In the genomic region with DNA sequence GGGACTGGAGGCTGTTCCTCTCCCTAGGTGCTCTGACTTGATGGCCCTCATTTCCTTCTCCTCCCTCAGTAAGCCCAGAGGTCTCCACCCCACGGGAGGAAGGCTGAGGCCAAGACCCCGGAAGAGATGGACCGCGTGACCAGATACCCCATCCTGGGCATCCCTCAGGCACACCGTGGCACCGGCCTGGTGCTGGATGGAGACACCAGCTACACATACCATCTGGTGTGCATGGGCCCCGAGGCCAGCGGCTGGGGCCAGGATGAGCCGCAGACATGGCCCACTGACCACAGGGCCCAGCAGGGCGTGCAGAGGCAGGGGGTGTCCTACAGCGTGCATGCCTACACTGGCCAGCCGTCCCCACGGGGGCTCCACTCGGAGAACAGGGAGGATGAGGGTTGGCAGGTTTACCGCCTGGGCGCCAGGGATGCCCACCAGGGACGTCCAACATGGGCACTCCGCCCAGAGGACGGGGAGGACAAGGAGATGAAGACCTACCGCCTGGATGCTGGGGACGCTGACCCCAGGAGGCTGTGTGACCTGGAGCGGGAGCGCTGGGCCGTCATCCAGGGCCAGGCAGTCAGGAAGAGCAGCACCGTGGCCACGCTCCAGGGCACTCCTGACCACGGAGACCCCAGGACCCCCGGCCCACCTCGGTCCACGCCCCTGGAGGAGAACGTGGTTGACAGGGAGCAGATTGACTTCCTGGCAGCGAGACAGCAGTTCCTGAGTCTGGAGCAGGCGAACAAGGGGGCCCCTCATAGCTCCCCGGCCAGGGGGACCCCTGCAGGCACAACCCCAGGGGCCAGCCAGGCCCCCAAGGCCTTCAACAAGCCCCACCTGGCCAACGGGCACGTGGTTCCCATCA, we compare ENCODE assay signal across 17 cellular contexts. TPM values are rescaled to one million over a fixed set of nuclear protein-coding genes. Genes with fewer than 3 reads are reported as not detected.
DNase-seq lines count a peak whose midpoint lies in the region; ATAC-seq, FAIRE-seq and TF ChIP-seq lines count a peak whose summit lies in the region.
"Had no signal": no experiment of that assay in that cellular context is flagged by ENCODE, and none has a peak within 500 bp of the region (broad histone marks: within the 10 kb centered on the region; RNA-seq: fewer than 3 reads in every experiment).

No MANE protein-coding gene starts in this region.

- no peak overlapping the region for H3K27ac ChIP-seq in HCT116 (ENCODE audit: low read depth, low read length)
- H3K27ac ChIP-seq in H1 (ENCODE audit: low read depth, low read length): no peak overlapping the region
- H3K27ac ChIP-seq: 22Rv1, BLaER1 had no signal

- H3K79me1 ChIP-seq in H1 (ENCODE audit: low read depth, low read length): no peaks in the 10 kb centered on the region

- no peak for FAIRE-seq in H1 (lab: Jason Lieb, UNC)
- FAIRE-seq: A549, GM19239 had no signal

- H3K9me2 ChIP-seq in HCT116 (ENCODE audit: insufficient read depth): no peaks in the 10 kb centered on the region

- H2AFZ ChIP-seq in HCT116 (ENCODE audit: low read depth, low read length, poor library complexity, severe bottlenecking) (no peak overlapping the region), H1 (ENCODE audit: low read length) (no peak overlapping the region)

- H2BK20ac ChIP-seq in H1 (ENCODE audit: low read length): no peak overlapping the region

- peak overlapping the region; percentile 5; the same call in 1 of the 2 replicates for H4K8ac ChIP-seq in H1 (ENCODE audit: extremely low read depth, insufficient read depth, low read length)

- H3K4me2 ChIP-seq in HCT116 (ENCODE audit: low read length): no peak overlapping the region
- H3K4me2 ChIP-seq in H1 (ENCODE audit: insufficient read depth in 1 of 2, low read depth in 2 of 2, low read length in 2 of 2): no peak overlapping the region
- H3K4me2 ChIP-seq: A549, BLaER1 had no signal

- no peak overlapping the region for H4K91ac ChIP-seq in H1 (replicated peaks; ENCODE audit: insufficient read length, low read length)

- peaks cover 19 to 26% of the 10 kb centered on the region in 2 experiments for H3K4me1 ChIP-seq in HCT116 (ENCODE audit: control insufficient read depth in 1 of 2, insufficient read depth in 2 of 2, low read length in 2 of 2)
- no peaks in the 10 kb centered on the region for H3K4me1 ChIP-seq in H1 (replicated peaks in 1 of 4; ENCODE audit: control insufficient read depth in 3 of 4, insufficient read depth in 4 of 4, low read length in 3 of 4)

- H3K18ac ChIP-seq in H1 (ENCODE audit: extremely low read depth, low read length): no peak overlapping the region

- no peak overlapping the region for H2AK5ac ChIP-seq in H1 (ENCODE audit: low read depth, low read length)

- CTCF ChIA-PET in activated CD8-positive, alpha-beta T cell treated with anti-CD3 and anti-CD28 coated beads, Interleukin-2, amount 10 ng/mL, durations not matched to agents 7 days and 5 days (lab: Charles Lee): no interaction called here
- CTCF ChIA-PET in activated CD8-positive, alpha-beta T cell treated with anti-CD3 and anti-CD28 coated beads for 36 hours (lab: Charles Lee): no interaction called here
- CTCF ChIA-PET in HCT116 (lab: Charles Lee) (no interaction called here), H1 (lab: Charles Lee; ENCODE audit: partially characterized antibody) (no interaction called here)

- no peak for TF ChIP-seq CTCF in activated CD8-positive, alpha-beta T cell treated with anti-CD3 and anti-CD28 coated beads for 36 hours (IDR thresholded peaks at IDR 0.05)
- TF ChIP-seq CTCF in HCT116 (IDR thresholded peaks at IDR 0.05 in 2 of 3, conservative IDR thresholded peaks at IDR 0.05 in 1 of 3; ENCODE audit: borderline replicate concordance in 1 of 3, insufficient read depth in 1 of 3, low read depth in 2 of 3, low read length in 2 of 3) (no peak), H1 (IDR thresholded peaks at IDR 0.05; ENCODE audit: control extremely low read depth in 1 of 3, insufficient read depth in 1 of 3, low read depth in 1 of 3, low read length in 3 of 3) (no peak)

- no peak overlapping the region for H3K4ac ChIP-seq in H1 (replicated peaks; ENCODE audit: insufficient read length, low read depth, low read length)

- H2BK12ac ChIP-seq in H1 (ENCODE audit: low read depth, low read length): no peak overlapping the region

- H3K79me2 ChIP-seq in HCT116 (ENCODE audit: insufficient read depth, low read length): peaks cover 39% of the 10 kb centered on the region
- no peaks in the 10 kb centered on the region for H3K79me2 ChIP-seq in H1 (ENCODE audit: control insufficient read depth in 1 of 2, insufficient read depth in 2 of 2, low read length in 2 of 2)

- intact Hi-C loops in activated CD8-positive, alpha-beta T cell treated with anti-CD3 and anti-CD28 coated beads for 36 hours (cut with micrococcal nuclease): no loop called here
- intact Hi-C loops in HCT116 (cut with micrococcal nuclease): no loop called here

- H3K27me3 ChIP-seq in HCT116 (ENCODE audit: insufficient read depth, low read length): no peaks in the 10 kb centered on the region
- no peaks in the 10 kb centered on the region for H3K27me3 ChIP-seq in H1 (replicated peaks in 1 of 4; ENCODE audit: control insufficient read depth in 3 of 4, extremely low read depth in 1 of 4, insufficient read depth in 3 of 4, low read length in 3 of 4)
- H3K27me3 ChIP-seq: BLaER1 had no signal

- no peak overlapping the region for H4K5ac ChIP-seq in H1 (ENCODE audit: insufficient read length, low read depth, low read length)

- H3K4me1 Mint-ChIP-seq in activated CD8-positive, alpha-beta T cell treated with anti-CD3 and anti-CD28 coated beads, Interleukin-2, amount 10 ng/mL, durations not matched to agents 7 days and 5 days (ENCODE audit: low read depth): no peaks in the 10 kb centered on the region
- H3K4me1 Mint-ChIP-seq in activated CD8-positive, alpha-beta T cell treated with anti-CD3 and anti-CD28 coated beads for 36 hours (ENCODE audit: low read depth): no peaks in the 10 kb centered on the region
- H3K4me1 Mint-ChIP-seq: CD4-positive, alpha-beta memory T cell had no signal

- no peak for DNase-seq in activated CD8-positive, alpha-beta T cell treated with anti-CD3 and anti-CD28 coated beads, Interleukin-2, amount 10 ng/mL, durations not matched to agents 7 days and 5 days
- no peak for DNase-seq in activated CD8-positive, alpha-beta T cell treated with anti-CD3 and anti-CD28 coated beads for 36 hours
- DNase-seq in HCT116 (ENCODE audit: low read depth, low spot score) (no peak), H1 (ENCODE audit: low read depth in 1 of 2, low spot score in 2 of 2) (no peak), HT-29 (ENCODE audit: low spot score) (no peak), D341Med (ENCODE audit: low spot score) (no peak)
- DNase-seq: CD4-positive, alpha-beta memory T cell; DMS79 treated with DMSO at 0.1 percent for 48 hours; GF-D8; KG1 had no signal

- no peak overlapping the region for H3K23ac ChIP-seq in H1 (ENCODE audit: insufficient read length)

- RAD21 ChIA-PET in HCT116 (lab: Charles Lee; ENCODE audit: low non-redundant PET in 1 of 2, low total read pairs in 2 of 2, uncharacterized antibody in 2 of 2, unreplicated experiment in 2 of 2): no interaction called here

- no peak overlapping the region for H2BK15ac ChIP-seq in H1 (ENCODE audit: low read length)

- H3K9me3 ChIP-seq in HCT116 (ENCODE audit: control insufficient read depth in 1 of 2, insufficient read depth in 1 of 2, low read depth in 1 of 2, low read length in 2 of 2) (peaks cover 0 to 4% of the 10 kb centered on the region in 2 experiments; a peak in 1 of 4 replicates), H1 (ENCODE audit: insufficient read depth in 2 of 2, low read depth in 1 of 2, low read length in 1 of 2) (peaks cover 2 to 21% of the 10 kb centered on the region in 2 experiments; a peak in 1 of 4 replicates)

- no peak overlapping the region for H2BK5ac ChIP-seq in H1 (ENCODE audit: low read depth, low read length)

- H3K4me3 ChIP-seq in HCT116 (replicated peaks in 1 of 2; ENCODE audit: low read depth in 1 of 2, low read length in 2 of 2): no peak overlapping the region
- H3K4me3 ChIP-seq in H1 (ENCODE audit: extremely low read depth in 1 of 4, insufficient read depth in 2 of 4, low read depth in 3 of 4, low read length in 4 of 4): no peak overlapping the region
- H3K4me3 ChIP-seq: A549, BLaER1 had no signal

- TF ChIP-seq RAD21 in HCT116 (IDR thresholded peaks at IDR 0.05; ENCODE audit: low read depth): no peak
- no peak for TF ChIP-seq RAD21 in H1 (IDR thresholded peaks at IDR 0.05 in 1 of 2, conservative IDR thresholded peaks at IDR 0.05 in 1 of 2; ENCODE audit: low read depth in 2 of 2, low read length in 2 of 2)

- peaks cover 2% of the 10 kb centered on the region for H3K36me3 Mint-ChIP-seq in activated CD8-positive, alpha-beta T cell treated with anti-CD3 and anti-CD28 coated beads, Interleukin-2, amount 10 ng/mL, durations not matched to agents 7 days and 5 days (ENCODE audit: low read depth)
- H3K36me3 Mint-ChIP-seq in activated CD8-positive, alpha-beta T cell treated with anti-CD3 and anti-CD28 coated beads for 36 hours (ENCODE audit: low read depth): no peaks in the 10 kb centered on the region

- no peak overlapping the region for H2BK120ac ChIP-seq in H1 (replicated peaks; ENCODE audit: low read depth, low read length)

- H3K27ac Mint-ChIP-seq in activated CD8-positive, alpha-beta T cell treated with anti-CD3 and anti-CD28 coated beads, Interleukin-2, amount 10 ng/mL, durations not matched to agents 7 days and 5 days: no peak overlapping the region
- H3K27ac Mint-ChIP-seq in activated CD8-positive, alpha-beta T cell treated with anti-CD3 and anti-CD28 coated beads for 36 hours: no peak overlapping the region
- H3K27ac Mint-ChIP-seq: CD14-positive monocyte; CD4-positive, alpha-beta memory T cell had no signal

- no peak overlapping the region for H3K56ac ChIP-seq in H1 (replicated peaks; ENCODE audit: insufficient read length, low read depth, low read length)

- H3K27me3 Mint-ChIP-seq in activated CD8-positive, alpha-beta T cell treated with anti-CD3 and anti-CD28 coated beads, Interleukin-2, amount 10 ng/mL, durations not matched to agents 7 days and 5 days (ENCODE audit: low read depth): no peaks in the 10 kb centered on the region
- H3K27me3 Mint-ChIP-seq in activated CD8-positive, alpha-beta T cell treated with anti-CD3 and anti-CD28 coated beads for 36 hours: peaks cover 2% of the 10 kb centered on the region

- H3K23me2 ChIP-seq in H1 (ENCODE audit: low read depth, low read length): no peaks in the 10 kb centered on the region

- H3K9ac ChIP-seq in HCT116 (ENCODE audit: low read length) (no peak overlapping the region), H1 (replicated peaks in 1 of 4; ENCODE audit: extremely low read depth in 1 of 4, low read depth in 3 of 4, low read length in 3 of 4) (no peak overlapping the region)
- H3K9ac ChIP-seq: BLaER1 had no signal

- no peak overlapping the region for H3K4me3 Mint-ChIP-seq in activated CD8-positive, alpha-beta T cell treated with anti-CD3 and anti-CD28 coated beads, Interleukin-2, amount 10 ng/mL, durations not matched to agents 7 days and 5 days
- no peak overlapping the region for H3K4me3 Mint-ChIP-seq in activated CD8-positive, alpha-beta T cell treated with anti-CD3 and anti-CD28 coated beads for 36 hours
- H3K4me3 Mint-ChIP-seq: CD14-positive monocyte; CD4-positive, alpha-beta memory T cell had no signal

- H3K36me3 ChIP-seq in HCT116 (ENCODE audit: control insufficient read depth in 1 of 2, insufficient read depth in 2 of 2, low read length in 2 of 2) (peaks cover 3 to 39% of the 10 kb centered on the region in 2 experiments; a peak in 3 of 4 replicates), H1 (ENCODE audit: control insufficient read depth in 2 of 4, insufficient read depth in 4 of 4, low read length in 3 of 4) (no peaks in the 10 kb centered on the region)
- H3K36me3 ChIP-seq: BLaER1 had no signal

- peak; percentile 23 for ATAC-seq in activated CD8-positive, alpha-beta T cell treated with anti-CD3 and anti-CD28 coated beads, Interleukin-2, amount 10 ng/mL, durations not matched to agents 7 days and 5 days
- no peak for ATAC-seq in activated CD8-positive, alpha-beta T cell treated with anti-CD3 and anti-CD28 coated beads for 36 hours
- ATAC-seq in HCT116 (no peak), GM18868 (IDR thresholded peaks at IDR 0.05; ENCODE audit: unreplicated experiment) (no peak)
- ATAC-seq: A549 had no signal

- POLR2A ChIA-PET in activated CD8-positive, alpha-beta T cell treated with anti-CD3 and anti-CD28 coated beads, Interleukin-2, amount 10 ng/mL, durations not matched to agents 7 days and 5 days (lab: Charles Lee): no interaction called here
- POLR2A ChIA-PET in activated CD8-positive, alpha-beta T cell treated with anti-CD3 and anti-CD28 coated beads for 36 hours (lab: Charles Lee): no interaction called here
- POLR2A ChIA-PET in HCT116 (lab: Charles Lee): no interaction called here
- POLR2A ChIA-PET in H1 (lab: Charles Lee; ENCODE audit: partially characterized antibody): interaction anchor here (1.0 to 1.7 kb wide), 3 partner anchors 13 to 42 kb away, joined by 3 to 6 read pairs (median 3); no protein-coding TSS in a partner anchor

- no peak overlapping the region for H3K14ac ChIP-seq in H1 (ENCODE audit: insufficient read length)

- no peak for TF ChIP-seq EP300 in H1 (IDR thresholded peaks at IDR 0.05; ENCODE audit: borderline replicate concordance in 1 of 2, low read depth in 2 of 2, low read length in 2 of 2)

- TF ChIP-seq POLR2A in HCT116 (IDR thresholded peaks at IDR 0.05; ENCODE audit: borderline replicate concordance, extremely low read depth, insufficient read depth, insufficient read length) (no peak), H1 (IDR thresholded peaks at IDR 0.05; ENCODE audit: control extremely low read depth in 1 of 2, low read depth in 2 of 2, low read length in 2 of 2) (no peak)

- no peaks in the 10 kb centered on the region for H4K20me1 ChIP-seq in HCT116 (ENCODE audit: insufficient read depth)
- H4K20me1 ChIP-seq in H1 (replicated peaks in 1 of 2; ENCODE audit: control insufficient read depth in 1 of 2, insufficient read depth in 2 of 2, low read length in 2 of 2): no peaks in the 10 kb centered on the region
- H4K20me1 ChIP-seq: BLaER1 had no signal

- 93% methylated on average over 36 of the region's 36 CpGs; no CpG with 5 or more reads in 1 of the 2 experiments for WGBS in H1 (ENCODE audit: extremely low coverage in 1 of 2, insufficient coverage in 1 of 2, insufficient read length in 1 of 2, insufficient replicate concordance in 2 of 2, low coverage in 1 of 2, low lambda C conversion rate in 2 of 2, missing lambda C conversion rate in 1 of 2), 2 experiments

- BruUV-seq in HCT116 (replicated peaks; lab: Mats Ljungman, UMichigan): TSS peak; percentile 24

- peaks cover 11% of the 10 kb centered on the region for H3K9me3 Mint-ChIP-seq in activated CD8-positive, alpha-beta T cell treated with anti-CD3 and anti-CD28 coated beads, Interleukin-2, amount 10 ng/mL, durations not matched to agents 7 days and 5 days (ENCODE audit: insufficient read depth)
- H3K9me3 Mint-ChIP-seq in activated CD8-positive, alpha-beta T cell treated with anti-CD3 and anti-CD28 coated beads for 36 hours: peaks cover 8% of the 10 kb centered on the region

RNA-seq across cellular contexts. Expression of a gene that starts 6.1 kb away (rescaled TPM):
- total RNA-seq in activated CD8-positive, alpha-beta T cell treated with anti-CD3 and anti-CD28 coated beads, Interleukin-2, amount 10 ng/mL, durations not matched to agents 7 days and 5 days: not detected
- not detected for total RNA-seq in activated CD8-positive, alpha-beta T cell treated with anti-CD3 and anti-CD28 coated beads for 36 hours
- 38.2 TPM for total RNA-seq in HCT116 (2021; ENCODE audit: unreplicated experiment)
- 30.6 and 31.5 TPM in 2 replicates for polyA plus RNA-seq in HCT116 (2012)
- total RNA-seq in H1 (2021; fragmentation: NEBNext Ultra II Directional; extraction: Animal tissue kit (Norgen Biotek cat#: 25700)): 0.43 and 0.54 TPM in 2 replicates
- 0.45 and 0.52 TPM in 2 replicates for polyA plus RNA-seq in H1 (2011; rRNA removed)
- 0.45 TPM for polyA plus RNA-seq in H1 (2011; cell fraction: cytosol; rRNA removed)
- 0.77 TPM for polyA plus RNA-seq in H1 (2011; cell fraction: nucleus; rRNA removed)
- 0.35 to 0.93 TPM (median 0.72 TPM) in 4 replicates for polyA plus RNA-seq in H1 (2012, experiment 1 of 2)
- polyA plus RNA-seq in H1 (2012, experiment 2 of 2): 0.84 TPM
- 0.26 TPM for polyA plus RNA-seq in H1 (2013, experiment 1 of 2)
- 0.39 TPM for polyA plus RNA-seq in H1 (2013, experiment 2 of 2)
- polyA minus RNA-seq in H1 (2011; rRNA and poly(A)+ RNA removed): 0.41 and 0.46 TPM in 2 replicates
- 1.2 TPM for polyA minus RNA-seq in H1 (2011; cell fraction: cytosol; rRNA and poly(A)+ RNA removed)
- polyA minus RNA-seq in H1 (2011; cell fraction: nucleus; rRNA and poly(A)+ RNA removed): 0.60 TPM
- 206 and 211 TPM in 2 replicates for total RNA-seq in HT-29 (2014; rRNA removed; shearing (Covaris generic))
- total RNA-seq: CD4-positive, alpha-beta memory T cell; H4 had no signal
- polyA plus RNA-seq: CD14-positive monocyte; CD4-positive, alpha-beta memory T cell had no signal

RNA-seq across cellular contexts. Expression of a gene that starts 40.2 kb away (rescaled TPM):
- total RNA-seq in activated CD8-positive, alpha-beta T cell treated with anti-CD3 and anti-CD28 coated beads, Interleukin-2, amount 10 ng/mL, durations not matched to agents 7 days and 5 days: 100 to 1,000 TPM; 524 to 526 TPM
- 100 to 1,000 TPM; 581 to 582 TPM for total RNA-seq in activated CD8-positive, alpha-beta T cell treated with anti-CD3 and anti-CD28 coated beads for 36 hours
- total RNA-seq in HCT116 (2021; ENCODE audit: unreplicated experiment): 676 TPM
- 538 and 711 TPM in 2 replicates for polyA plus RNA-seq in HCT116 (2012)
- total RNA-seq in H1 (2021; fragmentation: NEBNext Ultra II Directional; extraction: Animal tissue kit (Norgen Biotek cat#: 25700)): 873 and 888 TPM in 2 replicates
- polyA plus RNA-seq in H1 (2011; rRNA removed): 528 and 645 TPM in 2 replicates
- polyA plus RNA-seq in H1 (2011; cell fraction: cytosol; rRNA removed): 260 TPM
- polyA plus RNA-seq in H1 (2011; cell fraction: nucleus; rRNA removed): 826 TPM
- polyA plus RNA-seq in H1 (2012, experiment 1 of 2): 649 to 848 TPM (median 690 TPM) in 4 replicates
- 847 TPM for polyA plus RNA-seq in H1 (2012, experiment 2 of 2)
- polyA plus RNA-seq in H1 (2013, experiment 1 of 2): 606 TPM
- polyA plus RNA-seq in H1 (2013, experiment 2 of 2): 550 TPM
- 439 and 460 TPM in 2 replicates for polyA minus RNA-seq in H1 (2011; rRNA and poly(A)+ RNA removed)
- 362 TPM for polyA minus RNA-seq in H1 (2011; cell fraction: cytosol; rRNA and poly(A)+ RNA removed)
- polyA minus RNA-seq in H1 (2011; cell fraction: nucleus; rRNA and poly(A)+ RNA removed): 312 TPM
- total RNA-seq in HT-29 (2014; rRNA removed; shearing (Covaris generic)): 464 and 599 TPM in 2 replicates

RNA-seq across cellular contexts. Expression of a gene that starts 48.3 kb away (rescaled TPM):
- not detected for total RNA-seq in activated CD8-positive, alpha-beta T cell treated with anti-CD3 and anti-CD28 coated beads, Interleukin-2, amount 10 ng/mL, durations not matched to agents 7 days and 5 days
- under 1 TPM; 0.22 to 0.36 TPM for total RNA-seq in activated CD8-positive, alpha-beta T cell treated with anti-CD3 and anti-CD28 coated beads for 36 hours
- 43.7 TPM for total RNA-seq in HCT116 (2021; ENCODE audit: unreplicated experiment)
- polyA plus RNA-seq in HCT116 (2012): 28.5 and 34.2 TPM in 2 replicates
- 16.5 TPM in 2 replicates for total RNA-seq in H1 (2021; fragmentation: NEBNext Ultra II Directional; extraction: Animal tissue kit (Norgen Biotek cat#: 25700))
- polyA plus RNA-seq in H1 (2011; rRNA removed): 5.7 and 13.0 TPM in 2 replicates
- 6.8 TPM for polyA plus RNA-seq in H1 (2011; cell fraction: cytosol; rRNA removed)
- polyA plus RNA-seq in H1 (2011; cell fraction: nucleus; rRNA removed): 10.6 TPM
- 10.4 to 27.0 TPM (median 21.8 TPM) in 4 replicates for polyA plus RNA-seq in H1 (2012, experiment 1 of 2)
- 11.9 TPM for polyA plus RNA-seq in H1 (2012, experiment 2 of 2)
- 12.6 TPM for polyA plus RNA-seq in H1 (2013, experiment 1 of 2)
- 14.1 TPM for polyA plus RNA-seq in H1 (2013, experiment 2 of 2)
- 1.7 and 1.8 TPM in 2 replicates for polyA minus RNA-seq in H1 (2011; rRNA and poly(A)+ RNA removed)
- 5.1 TPM for polyA minus RNA-seq in H1 (2011; cell fraction: cytosol; rRNA and poly(A)+ RNA removed)
- 6.4 TPM for polyA minus RNA-seq in H1 (2011; cell fraction: nucleus; rRNA and poly(A)+ RNA removed)
- 0.13 TPM in 1 of 2 replicates, not detected in the other for total RNA-seq in HT-29 (2014; rRNA removed; shearing (Covaris generic))
- total RNA-seq: CD4-positive, alpha-beta memory T cell had no signal
- polyA plus RNA-seq: CD14-positive monocyte; CD4-positive, alpha-beta memory T cell had no signal

Comparison
In these comparisons a context has a peak if more than half of its experiments do, and no peak if none do; other contexts are left out.
1. RNA of a gene that starts 6.1 kb away (total RNA-seq): 206 to 211 TPM in HT-29 and 38.2 TPM in HCT116 (single experiment); 0.43 to 0.54 TPM in H1, not detected in activated CD8-positive, alpha-beta T cell treated with anti-CD3 and anti-CD28 coated beads, Interleukin-2, amount 10 ng/mL, durations not matched to agents 7 days and 5 days and not detected in activated CD8-positive, alpha-beta T cell treated with anti-CD3 and anti-CD28 coated beads for 36 hours; every median in the first group is over 10 times any median in the second.
2. RNA of a gene that starts 48.3 kb away (total RNA-seq): 43.7 TPM in HCT116 (single experiment) and 16.5 TPM in H1; 0.22 to 0.36 TPM in activated CD8-positive, alpha-beta T cell treated with anti-CD3 and anti-CD28 coated beads for 36 hours, not detected in activated CD8-positive, alpha-beta T cell treated with anti-CD3 and anti-CD28 coated beads, Interleukin-2, amount 10 ng/mL, durations not matched to agents 7 days and 5 days and 0.13 TPM in HT-29; every median in the first group is over 10 times any median in the second.